In genomic region chr6:26312501-26313390, GRCh38 we compare ENCODE assay signal across 8 cellular contexts. TPM values are rescaled to one million over a fixed set of nuclear protein-coding genes. Genes with fewer than 3 reads are reported as not detected.
DNase-seq lines count a peak whose midpoint lies in the region; ATAC-seq and TF ChIP-seq lines count a peak whose summit lies in the region.

No MANE protein-coding gene starts in this region.

- DNase-seq in CD4-positive, CD25-positive, alpha-beta regulatory T cell = peak; percentile 73 to 88 (median 81)
- DNase-seq in NCI-H1092 treated with DMSO at 0.1 percent for 48 hours (lab: John Stamatoyannopoulos, UW) (peak; percentile 79), T follicular helper cell (ENCODE audit: low read depth) (peak; percentile 74), adipocyte (ENCODE audit: low read depth) (peak; percentile 86), left cardiac atrium (peak; percentile 70), psoas muscle (peak; percentile 62 to 84), uterus (peak; percentile 77 to 85)

- ATAC-seq in CD4-positive, CD25-positive, alpha-beta regulatory T cell (ENCODE audit: low read depth in 2 of 2) = peak; percentile 53 to 68
- peak; percentile 46 for ATAC-seq in GM21717 (IDR thresholded peaks at IDR 0.05; ENCODE audit: unreplicated experiment)
- peak; percentile 75 to 93 for ATAC-seq in left cardiac atrium
- peak; percentile 84 to 88 (median 85) for ATAC-seq in psoas muscle

- H3K27ac ChIP-seq in CD4-positive, CD25-positive, alpha-beta regulatory T cell (ENCODE audit: insufficient read depth, low read length, poor library complexity, severe bottlenecking) = peak overlapping the region; percentile 56
- peak overlapping the region; percentile 81 for H3K27ac ChIP-seq in psoas muscle
- H3K27ac ChIP-seq in uterus = peak overlapping the region; percentile 74 to 77

- H3K9me3 ChIP-seq in CD4-positive, CD25-positive, alpha-beta regulatory T cell (ENCODE audit: control insufficient read depth in 2 of 2, low read length in 2 of 2) = no peaks in the 10 kb centered on the region
- H3K9me3 ChIP-seq in adipocyte (ENCODE audit: control insufficient read depth, low read length) = no peaks in the 10 kb centered on the region
- H3K9me3 ChIP-seq in psoas muscle = no peaks in the 10 kb centered on the region
- H3K9me3 ChIP-seq in uterus = no peaks in the 10 kb centered on the region

- peaks cover 26% of the 10 kb centered on the region for H3K27me3 Mint-ChIP-seq in CD4-positive, CD25-positive, alpha-beta regulatory T cell

- TF ChIP-seq CTCF in psoas muscle (IDR thresholded peaks at IDR 0.05) (no peak), uterus (IDR thresholded peaks at IDR 0.05) (no peak)

- no peaks in the 10 kb centered on the region for H3K36me3 Mint-ChIP-seq in CD4-positive, CD25-positive, alpha-beta regulatory T cell

- peak overlapping the region; percentile 96 for H3K4me3 ChIP-seq in CD4-positive, CD25-positive, alpha-beta regulatory T cell (ENCODE audit: low read depth, low read length)
- peak overlapping the region; percentile 90 for H3K4me3 ChIP-seq in adipocyte (ENCODE audit: low read length)
- H3K4me3 ChIP-seq in psoas muscle = peak overlapping the region; percentile 71
- H3K4me3 ChIP-seq in uterus = peak overlapping the region; percentile 30 to 33

- no peak for TF ChIP-seq POLR2A in uterus (IDR thresholded peaks at IDR 0.05)

- peak overlapping the region; percentile 91 to 98 (median 93) for H3K27ac Mint-ChIP-seq in CD4-positive, CD25-positive, alpha-beta regulatory T cell

- no peaks in the 10 kb centered on the region for H3K36me3 ChIP-seq in CD4-positive, CD25-positive, alpha-beta regulatory T cell (ENCODE audit: control insufficient read depth, insufficient read depth, low read length)
- H3K36me3 ChIP-seq in adipocyte (ENCODE audit: control insufficient read depth, insufficient read depth, low read length, severe bottlenecking) (no peaks in the 10 kb centered on the region), psoas muscle (ENCODE audit: insufficient read depth in 1 of 2, low read depth in 1 of 2) (no peaks in the 10 kb centered on the region), uterus (no peaks in the 10 kb centered on the region)

- intact Hi-C loops in left cardiac atrium (cut with DNase I) (no loop called here), psoas muscle (cut with DNase I) (loop anchor here in 1 of 2 donors (5.0 to 10.0 kb wide), 2 partner anchors 222 to 245 kb away; partner anchors contain the start of gene HMGN4), uterus (cut with DNase I; ENCODE audit: low total_unique reads) (no loop called here)

- no peaks in the 10 kb centered on the region for H3K4me1 ChIP-seq in CD4-positive, CD25-positive, alpha-beta regulatory T cell (ENCODE audit: control insufficient read depth, insufficient read depth, low read length, poor library complexity, severe bottlenecking)
- peaks cover 24% of the 10 kb centered on the region for H3K4me1 ChIP-seq in adipocyte (ENCODE audit: control insufficient read depth, insufficient read depth, low read length)
- H3K4me1 ChIP-seq in psoas muscle = no peaks in the 10 kb centered on the region
- H3K4me1 ChIP-seq in uterus = no peaks in the 10 kb centered on the region

- H3K27me3 ChIP-seq in CD4-positive, CD25-positive, alpha-beta regulatory T cell (ENCODE audit: control insufficient read depth, insufficient read depth, low read length) = peaks cover 2% of the 10 kb centered on the region
- H3K27me3 ChIP-seq in adipocyte (replicated peaks; ENCODE audit: control insufficient read depth, insufficient read depth, low read length) (no peaks in the 10 kb centered on the region), psoas muscle (ENCODE audit: insufficient read depth in 3 of 3, low read length in 2 of 3) (no peaks in the 10 kb centered on the region), uterus (peaks cover 0 to 10% of the 10 kb centered on the region in 2 donors)

- H3K9me3 Mint-ChIP-seq in CD4-positive, CD25-positive, alpha-beta regulatory T cell = peaks cover 0 to 9% (median 0%) of the 10 kb centered on the region in 7 donors

- H3K4me3 Mint-ChIP-seq in CD4-positive, CD25-positive, alpha-beta regulatory T cell = peak overlapping the region; percentile 92 to 95 (median 94)

- H3K4me1 Mint-ChIP-seq in CD4-positive, CD25-positive, alpha-beta regulatory T cell = peaks cover 22 to 38% (median 27%) of the 10 kb centered on the region in 4 donors

- peak overlapping the region; percentile 58 for H3K9ac ChIP-seq in adipocyte (ENCODE audit: low read length)

- WGBS in psoas muscle, 3 donors = 1% methylated on average over 34 of the region's 34 CpGs

RNA-seq across cellular contexts. Expression of gene BTN3A2, which starts 52.3 kb away (rescaled TPM):
- 135 TPM for total RNA-seq in CD4-positive, CD25-positive, alpha-beta regulatory T cell
- 100 to 1,000 TPM; 135 to 224 (median 140) TPM for polyA plus RNA-seq in CD4-positive, CD25-positive, alpha-beta regulatory T cell
- total RNA-seq in left cardiac atrium (10 to 100 TPM in 1 of 2 donors, 1 to 10 TPM in 1; 6.8 to 21.3 TPM), psoas muscle (10 to 100 TPM in 1 of 4 donors, 1 to 10 TPM in 3; 3.2 to 11.4 (median 6.3) TPM), uterus (10 to 100 TPM in 3 of 4 donors, 1 to 10 TPM in 1; 8.7 to 70.6 (median 26.4) TPM)
- polyA plus RNA-seq in psoas muscle = 1 to 10 TPM; 5.3 to 9.6 (median 7.1) TPM

Comparison
In these comparisons a context has a peak if more than half of its experiments do, and no peak if none do; other contexts are left out.
1. Peak in every context shown above with its lines: DNase-seq, ATAC-seq, H3K4me3 ChIP-seq and H3K27ac ChIP-seq.
2. H3K4me3 ChIP-seq: peak in every context shown above with its lines; median percentile 96 in CD4-positive, CD25-positive, alpha-beta regulatory T cell; 90 in adipocyte; 71 in psoas muscle; 32 in uterus.